In genomic region chr7:19404912-19405329, GRCh38 we compare ENCODE assay signal across 8 cellular contexts.
A peak's percentile ranks its signal among the peaks of the same experiment; 100 is the strongest.
DNase-seq lines count a peak whose midpoint lies in the region; ATAC-seq and TF ChIP-seq lines count a peak whose summit lies in the region.

No MANE protein-coding gene starts in this region.

- peak; percentile 93 for DNase-seq in COLO829 (ENCODE audit: low spot score)
- DNase-seq in IMR-90 = peak; percentile 99
- peak; percentile 99 for DNase-seq in amniotic epithelial cell (ENCODE audit: low read depth)
- DNase-seq in kidney glomerular epithelial cell (lab: John Stamatoyannopoulos, UW) = peak; percentile 87
- DNase-seq in NCI-H2171 treated with DMSO at 0.1 percent for 48 hours (lab: John Stamatoyannopoulos, UW) = no peak
- DNase-seq in NCI-H1092 (lab: John Stamatoyannopoulos, UW) = no peak

- H3K14ac ChIP-seq in IMR-90 (replicated peaks; ENCODE audit: low read depth, low read length) = no peak overlapping the region

- peak overlapping the region; percentile 33; the same call in 1 of the 2 replicates for H4K91ac ChIP-seq in IMR-90 (ENCODE audit: insufficient read depth, low read depth, low read length)

- H3K79me1 ChIP-seq in IMR-90 (ENCODE audit: low read depth in 1 of 2, low read length in 2 of 2) = no peaks in the 10 kb centered on the region

- H3K4me1 ChIP-seq in IMR-90 (ENCODE audit: control insufficient read depth, insufficient read depth, low read length) = no peaks in the 10 kb centered on the region; the same call in 1 of the 2 replicates

- no peaks in the 10 kb centered on the region for H4K20me1 ChIP-seq in IMR-90 (ENCODE audit: insufficient read depth, low read length)

- H3K36me3 ChIP-seq in IMR-90 (ENCODE audit: control insufficient read depth, insufficient read depth, low read length) = no peaks in the 10 kb centered on the region

- BruUV-seq in IMR-90 (replicated peaks; lab: Mats Ljungman, UMichigan) = no TSS peak

- no peak overlapping the region for H3K4me3 ChIP-seq in IMR-90 (ENCODE audit: insufficient read depth, low read depth, low read length)

- H2BK15ac ChIP-seq in IMR-90 (ENCODE audit: low read depth, low read length) = no peak overlapping the region

- dilution Hi-C loops in IMR-90 (cut with HindIII; ENCODE audit: low sequenced_read_pairs, unreplicated experiment) = no loop called here

- H3K23ac ChIP-seq in IMR-90 (ENCODE audit: low read depth, low read length) = no peak overlapping the region

- ATAC-seq in IMR-90 (ENCODE audit: low read depth) (peak; percentile 90), GM19397 (IDR thresholded peaks at IDR 0.05; ENCODE audit: unreplicated experiment) (no peak), HG02840 (IDR thresholded peaks at IDR 0.05; ENCODE audit: low FRiP score, unreplicated experiment) (no peak)

- no peak overlapping the region; the same call in 1 of the 2 replicates for H3K9ac ChIP-seq in IMR-90 (ENCODE audit: low read depth, low read length)

- H2AK9ac ChIP-seq in IMR-90 (replicated peaks; ENCODE audit: low read depth, low read length, poor library complexity) = no peak overlapping the region

- H3K4me2 ChIP-seq in IMR-90 (ENCODE audit: low read depth, low read length) = peak overlapping the region; percentile 71

- intact Hi-C loops in IMR-90 (cut with micrococcal nuclease) = loop anchor here (5.0 kb wide), 1 partner anchor 193 kb away; no protein-coding TSS in a partner anchor

- H3K27me3 ChIP-seq in IMR-90 (ENCODE audit: control insufficient read depth, insufficient read depth, low read length) = no peaks in the 10 kb centered on the region

- peak overlapping the region; percentile 71 for H3K18ac ChIP-seq in IMR-90 (ENCODE audit: low read depth, low read length)

- H4K5ac ChIP-seq in IMR-90 (ENCODE audit: low read depth, low read length) = peak overlapping the region; percentile 34; the same call in 1 of the 2 replicates

- in situ Hi-C loops in IMR-90 (cut with MboI; ENCODE audit: low sequenced_read_pairs) = no loop called here

- CTCF ChIA-PET in IMR-90 (lab: Yijun Ruan, JAX) = interaction anchor here (0.6 to 1.4 kb wide), 4 partner anchors 21 to 688 kb away, joined by 3 to 4 read pairs (median 4); no protein-coding TSS in a partner anchor

- TF ChIP-seq POLR2A in IMR-90 (IDR thresholded peaks at IDR 0.05; ENCODE audit: low read depth, low read length) = no peak

- peak overlapping the region; percentile 92 for H2BK5ac ChIP-seq in IMR-90 (ENCODE audit: low read depth, low read length, poor library complexity, severe bottlenecking)

- H2AFZ ChIP-seq in IMR-90 (replicated peaks; ENCODE audit: low read length, poor library complexity) = no peak overlapping the region

- H3K9me3 ChIP-seq in IMR-90 (ENCODE audit: control insufficient read depth, insufficient read depth, low read length) = no peaks in the 10 kb centered on the region

- POLR2A ChIA-PET in IMR-90 (lab: Charles Lee; ENCODE audit: unreplicated experiment) = no interaction called here

- H2AK5ac ChIP-seq in IMR-90 (ENCODE audit: low read depth, low read length) = 0 out of 2 replicates have a peak overlapping the region, but pooled peaks have one; percentile 2

- H4K8ac ChIP-seq in IMR-90 (ENCODE audit: low read depth in 2 of 2, low read length in 2 of 2) = peak overlapping the region in 1 of 2 experiments; percentile 44; a peak in 2 of 4 replicates

- no peak for TF ChIP-seq RAD21 in IMR-90 (IDR thresholded peaks at IDR 0.05; ENCODE audit: low read length)

- no peaks in the 10 kb centered on the region for H3K9me1 ChIP-seq in IMR-90 (ENCODE audit: insufficient read depth, low read length)

- peak overlapping the region; percentile 16; the same call in 1 of the 2 replicates for H3K4ac ChIP-seq in IMR-90 (ENCODE audit: low read depth, low read length)

- 0 out of 2 replicates have a peak overlapping the region, but pooled peaks have one; percentile 6 for H2BK20ac ChIP-seq in IMR-90 (ENCODE audit: low read depth, low read length)

- H2BK120ac ChIP-seq in IMR-90 (ENCODE audit: low read depth, low read length) = peak overlapping the region; percentile 57

- H3K27ac ChIP-seq in IMR-90 (ENCODE audit: insufficient read depth, low read length) = peak overlapping the region; percentile 65; the same call in 1 of the 2 replicates

- TF ChIP-seq CTCF in IMR-90 (conservative IDR thresholded peaks at IDR 0.05; ENCODE audit: low read depth, low read length) = no peak

- H3K56ac ChIP-seq in IMR-90 (ENCODE audit: extremely low read depth, insufficient read depth, low read length) = peak overlapping the region; percentile 11; the same call in 1 of the 2 replicates

- WGBS in IMR-90 (ENCODE audit: extremely low coverage in 2 of 2, insufficient read length in 1 of 2), 2 experiments = no CpG with 5 or more reads among the region's 3 CpGs

TF ChIP-seq in IMR-90, 13 proteins besides CTCF, POLR2A, EP300 and RAD21:
- TF ChIP-seq MAFK (IDR thresholded peaks at IDR 0.05; ENCODE audit: low read depth, low read length) = no peak
- no peak for TF ChIP-seq SMC3 (IDR thresholded peaks at IDR 0.05; ENCODE audit: low read depth, low read length)
- TF ChIP-seq MAZ (IDR thresholded peaks at IDR 0.05; ENCODE audit: borderline replicate concordance, low read depth, low read length) = no peak
- TF ChIP-seq RCOR1 (IDR thresholded peaks at IDR 0.05; ENCODE audit: insufficient replicate concordance, low read length) = peak; percentile 86
- no peak for TF ChIP-seq MXI1 (IDR thresholded peaks at IDR 0.05; ENCODE audit: borderline replicate concordance, low read depth, low read length)
- TF ChIP-seq FOS (IDR thresholded peaks at IDR 0.05; ENCODE audit: low read depth, low read length) = peak; percentile 94
- TF ChIP-seq BHLHE40 (IDR thresholded peaks at IDR 0.05; ENCODE audit: low read depth, low read length) = peak; percentile 57; the same call in 1 of the 2 replicates
- TF ChIP-seq CHD1 (IDR thresholded peaks at IDR 0.05; ENCODE audit: low read depth, low read length) = no peak
- 0 out of 2 replicates have a peak, but pooled peaks have one; percentile 22 for TF ChIP-seq CEBPB (IDR thresholded peaks at IDR 0.05; ENCODE audit: low read depth, low read length)
- no peak for TF ChIP-seq NFE2L2 (IDR thresholded peaks at IDR 0.05; ENCODE audit: low read depth, low read length)
- no peak for TF ChIP-seq RFX5 (IDR thresholded peaks at IDR 0.05; ENCODE audit: low read depth, low read length)
- no peak for TF ChIP-seq USF2 (IDR thresholded peaks at IDR 0.05; ENCODE audit: low read depth, low read length)
- no peak for TF ChIP-seq ELK1 (IDR thresholded peaks at IDR 0.05; ENCODE audit: borderline replicate concordance, low read depth, low read length)

Comparison
In these comparisons a context has a peak if more than half of its experiments do, and no peak if none do; other contexts are left out.
1. DNase-seq: peak in COLO829 (single experiment), IMR-90 (single experiment), amniotic epithelial cell (single experiment) and kidney glomerular epithelial cell (single experiment); none in NCI-H2171 treated with DMSO at 0.1 percent for 48 hours (single experiment) and NCI-H1092 (single experiment).